In genomic region chr1:246582301-246583055, GRCh38 we compare ENCODE assay signal across 1 cellular context.
TF ChIP-seq lines count a peak whose summit lies in the region.

No MANE protein-coding gene starts in this region.

TF ChIP-seq in K562, 482 proteins besides CTCF, POLR2A, EP300 and RAD21 (continued from another document and continues in another):
- TF ChIP-seq ZBTB40 (IDR thresholded peaks at IDR 0.05) (no peak), ZBTB40 (CRISPR knock-in tag; IDR thresholded peaks at IDR 0.05) (no peak), IRF9 (tag; IDR thresholded peaks at IDR 0.05) (no peak; the same call in 1 of the 2 replicates), NFIX (CRISPR knock-in tag; IDR thresholded peaks at IDR 0.05; ENCODE audit: low read depth) (no peak), ZNF212 (CRISPR knock-in tag; IDR thresholded peaks at IDR 0.05) (no peak), HMG20A (CRISPR knock-in tag; conservative IDR thresholded peaks at IDR 0.05) (no peak), SRSF3 (IDR thresholded peaks at IDR 0.05; ENCODE audit: insufficient read depth, low read length) (no peak), GTF2B (IDR thresholded peaks at IDR 0.05; ENCODE audit: extremely low read depth, insufficient read length) (no peak), ZBTB33 (CRISPR knock-in tag; IDR thresholded peaks at IDR 0.05) (no peak), C11orf30 (IDR thresholded peaks at IDR 0.05; ENCODE audit: low read depth) (peak; percentile 89), USF1 (CRISPR knock-in tag; IDR thresholded peaks at IDR 0.05) (no peak), FOXJ3 (CRISPR knock-in tag; IDR thresholded peaks at IDR 0.05) (no peak), MEF2D (tag; conservative IDR thresholded peaks at IDR 0.05; ENCODE audit: low read depth) (no peak), CREB3 (tag; conservative IDR thresholded peaks at IDR 0.05; ENCODE audit: low read depth) (no peak), UBTF (IDR thresholded peaks at IDR 0.05; ENCODE audit: borderline replicate concordance in 1 of 2, low read depth in 2 of 2, low read length in 2 of 2) (0 out of 4 replicates have a peak, but pooled peaks of 1 of the 2 experiments have one; percentile 58), ATF2 (CRISPR knock-in tag; IDR thresholded peaks at IDR 0.05) (no peak), CBX5 (IDR thresholded peaks at IDR 0.05; ENCODE audit: borderline replicate concordance, low read depth) (no peak), NFE2 (IDR thresholded peaks at IDR 0.05; ENCODE audit: low read depth) (no peak; the same call in 1 of the 2 replicates), SREBF2 (CRISPR knock-in tag; IDR thresholded peaks at IDR 0.05) (no peak), ZNF134 (CRISPR knock-in tag; conservative IDR thresholded peaks at IDR 0.05) (no peak), ETS2 (tag; IDR thresholded peaks at IDR 0.05; ENCODE audit: borderline replicate concordance, poor library complexity, severe bottlenecking) (no peak), MYBL2 (IDR thresholded peaks at IDR 0.05; ENCODE audit: low read depth) (no peak), MYBL2 (CRISPR knock-in tag; IDR thresholded peaks at IDR 0.05; ENCODE audit: borderline replicate concordance) (no peak), MAFK (IDR thresholded peaks at IDR 0.05; ENCODE audit: low read length) (peak; percentile 58; the same call in 1 of the 2 replicates), MTA1 (IDR thresholded peaks at IDR 0.05; ENCODE audit: borderline replicate concordance) (peak; percentile 56), ARNT (IDR thresholded peaks at IDR 0.05) (peak in 1 of 2 experiments; percentile 51; a peak in 1 of 4 replicates), SRSF7 (optimal IDR thresholded peaks at IDR 0.05; ENCODE audit: low read depth, low read length) (no peak), CSDE1 (IDR thresholded peaks at IDR 0.05) (no peak), PHF21A (IDR thresholded peaks at IDR 0.05; ENCODE audit: borderline replicate concordance, low read depth) (no peak), MAX (CRISPR knock-in tag; IDR thresholded peaks at IDR 0.05) (0 out of 2 replicates have a peak, but pooled peaks have one; percentile 33), FOXK2 (conservative IDR thresholded peaks at IDR 0.05 in 1 of 2, IDR thresholded peaks at IDR 0.05 in 1 of 2; ENCODE audit: low read depth in 2 of 2) (no peak), GABPB1 (CRISPR knock-in tag; IDR thresholded peaks at IDR 0.05) (no peak), ZNF124 (CRISPR knock-in tag; IDR thresholded peaks at IDR 0.05) (no peak), KAT2B (IDR thresholded peaks at IDR 0.05; ENCODE audit: low read depth, low read length) (no peak), FUS (optimal IDR thresholded peaks at IDR 0.05; ENCODE audit: low read depth, low read length) (no peak), SIX5 (IDR thresholded peaks at IDR 0.05; ENCODE audit: borderline replicate concordance in 1 of 2, insufficient read depth in 1 of 2, low read depth in 1 of 2, low read length in 2 of 2) (no peak), RFX7 (CRISPR knock-in tag; IDR thresholded peaks at IDR 0.05) (no peak), E4F1 (CRISPR knock-in tag; IDR thresholded peaks at IDR 0.05; ENCODE audit: borderline replicate concordance) (no peak), POU5F1 (IDR thresholded peaks at IDR 0.05; ENCODE audit: borderline replicate concordance, low read depth, low read length, partially characterized antibody) (no peak), DDX20 (tag; IDR thresholded peaks at IDR 0.05; ENCODE audit: low read depth) (no peak), FOXM1 (IDR thresholded peaks at IDR 0.05; ENCODE audit: low read depth) (no peak), FOXM1 (CRISPR knock-in tag; IDR thresholded peaks at IDR 0.05; ENCODE audit: low read depth) (no peak)
